11 cellular contexts compared by ENCODE assay signal in genomic region chr9:121277518-121278275, GRCh38. TPM values are rescaled to one million over a fixed set of nuclear protein-coding genes. Genes with fewer than 3 reads are reported as not detected.
DNase-seq lines count a peak whose midpoint lies in the region; TF ChIP-seq lines count a peak whose summit lies in the region.
"Had no signal": no experiment of that assay in that cellular context is flagged by ENCODE, and none has a peak within 500 bp of the region (broad histone marks: within the 10 kb centered on the region; RNA-seq: fewer than 3 reads in every experiment).

No MANE protein-coding gene starts in this region.

- TF ChIP-seq CTCF in AG10803 (conservative IDR thresholded peaks at IDR 0.05; ENCODE audit: low read length): no peak
- no peak for TF ChIP-seq CTCF in fibroblast of pulmonary artery (IDR thresholded peaks at IDR 0.05; ENCODE audit: low read length, missing control alignments)

- no peaks in the 10 kb centered on the region for H3K9me3 ChIP-seq in adipocyte (ENCODE audit: control insufficient read depth, low read length)

- H3K4me1 ChIP-seq in adipocyte (ENCODE audit: control insufficient read depth, insufficient read depth, low read length): peaks cover 77% of the 10 kb centered on the region
- peaks cover 77% of the 10 kb centered on the region for H3K4me1 ChIP-seq in rectal smooth muscle tissue (ENCODE audit: control insufficient read depth, insufficient read depth, low read length)

- H3K9ac ChIP-seq in adipocyte (ENCODE audit: low read length): peak overlapping the region; percentile 84
- H3K9ac ChIP-seq in rectal smooth muscle tissue (ENCODE audit: low read length): no peak overlapping the region

- H3K36me3 ChIP-seq in adipocyte (ENCODE audit: control insufficient read depth, insufficient read depth, low read length, severe bottlenecking) (no peaks in the 10 kb centered on the region), rectal smooth muscle tissue (ENCODE audit: control insufficient read depth, insufficient read depth, low read length) (no peaks in the 10 kb centered on the region)

- DNase-seq in AG10803 (ENCODE audit: low read depth) (peak; percentile 77), adipocyte (ENCODE audit: low read depth) (peak; percentile 74), fibroblast of pulmonary artery (ENCODE audit: low read depth) (peak; percentile 35), cerebellar cortex (ENCODE audit: low spot score) (no peak), H4 (ENCODE audit: low spot score) (no peak), iPS-NIHi11 (ENCODE audit: low spot score) (no peak)
- no peak for DNase-seq in activated effector memory CD4-positive, alpha-beta T cell treated with anti-CD3 and anti-CD28 coated beads, Interleukin-2, amount 50 U/mL, for 16 hours
- DNase-seq: activated CD8-positive, alpha-beta memory T cell treated with anti-CD3 and anti-CD28 coated beads, Interleukin-2, amount 50 U/mL, for 48 hours; NCI-H774; stimulated activated CD4-positive, alpha-beta T cell treated with anti-CD3 and anti-CD28 coated beads, Interleukin-4, amount 100 ng/mL, for 24 hours had no signal

- peak overlapping the region; percentile 26 for H3K4me3 ChIP-seq in AG10803 (ENCODE audit: low read length)
- H3K4me3 ChIP-seq in adipocyte (ENCODE audit: low read length): peak overlapping the region; percentile 61
- H3K4me3 ChIP-seq in fibroblast of pulmonary artery (replicated peaks; ENCODE audit: low read depth, low read length): peak overlapping the region; percentile 11
- no peak overlapping the region for H3K4me3 ChIP-seq in rectal smooth muscle tissue (ENCODE audit: low read length)

- H3K27me3 ChIP-seq in adipocyte (replicated peaks; ENCODE audit: control insufficient read depth, insufficient read depth, low read length): no peaks in the 10 kb centered on the region
- H3K27me3 ChIP-seq in rectal smooth muscle tissue (ENCODE audit: control insufficient read depth, insufficient read depth, low read length): no peaks in the 10 kb centered on the region

- H3K27ac ChIP-seq in rectal smooth muscle tissue (ENCODE audit: low read depth, low read length): peak overlapping the region; percentile 100

RNA-seq across cellular contexts. Expression of gene GSN, which starts 9.7 kb away (rescaled TPM):
- 125 and 137 TPM in 2 replicates for total RNA-seq in H4 (2014; rRNA removed; shearing (Covaris generic))

Comparison
In these comparisons a context has a peak if more than half of its experiments do, and no peak if none do; other contexts are left out.
1. DNase-seq: peak in AG10803 (single experiment), adipocyte (single experiment) and fibroblast of pulmonary artery (single experiment); none in cerebellar cortex (single experiment), H4 (single experiment), activated effector memory CD4-positive, alpha-beta T cell treated with anti-CD3 and anti-CD28 coated beads, Interleukin-2, amount 50 U/mL, for 16 hours (single experiment) and iPS-NIHi11 (single experiment).